In the genomic region with DNA sequence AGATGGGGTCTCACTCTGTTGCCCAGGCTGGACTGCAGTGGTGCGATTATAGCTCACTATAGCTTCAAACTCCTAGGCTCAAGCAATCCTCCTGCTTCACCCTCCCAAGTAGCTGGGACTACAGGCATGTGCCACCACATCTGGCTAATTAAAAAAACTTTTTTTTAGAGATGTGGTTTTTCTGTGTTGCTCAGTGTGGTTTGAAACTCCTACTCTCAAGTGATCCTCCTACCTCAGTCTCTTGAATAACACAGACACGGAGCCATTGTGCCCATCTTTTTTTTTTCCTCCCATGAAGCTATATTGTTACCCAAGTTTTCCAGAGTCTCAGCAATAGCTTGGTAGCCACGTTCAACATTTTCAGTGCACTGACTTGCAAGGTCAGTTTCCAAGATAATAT, we compare ENCODE assay signal across 17 cellular contexts. TPM values are rescaled to one million over a fixed set of nuclear protein-coding genes. Genes with fewer than 3 reads are reported as not detected.
DNase-seq lines count a peak whose midpoint lies in the region; ATAC-seq, FAIRE-seq and TF ChIP-seq lines count a peak whose summit lies in the region.
"Had no signal": no experiment of that assay in that cellular context is flagged by ENCODE, and none has a peak within 500 bp of the region (broad histone marks: within the 10 kb centered on the region; RNA-seq: fewer than 3 reads in every experiment).

No MANE protein-coding gene starts in this region.

- no peak for TF ChIP-seq RAD21 in GM12878 (IDR thresholded peaks at IDR 0.05; ENCODE audit: insufficient read depth, low read depth, low read length)

- in situ Hi-C loops in GM12878 (cut with MboI): no loop called here

- H3K4me2 ChIP-seq in GM12878 (ENCODE audit: control insufficient read depth, insufficient read depth): no peak overlapping the region
- H3K4me2 ChIP-seq: GM23338 had no signal

- no peak for DNase-seq in heart left ventricle
- DNase-seq in left ventricle myocardium superior: no peak
- peak; percentile 51 for DNase-seq in Jurkat, Clone E6-1 (ENCODE audit: low read depth, low spot score)
- no peak for DNase-seq in GM12878 (ENCODE audit: low read depth, low spot score)
- DNase-seq in COLO829 (ENCODE audit: low spot score): no peak
- no peak for DNase-seq in small intestine
- DNase-seq: Caco-2, KBM-7, NCI-H1048, NCI-H1436 treated with DMSO at 0.1 percent for 48 hours, NCI-H2029 treated with DMSO at 0.1 percent for 48 hours, NCI-H2171 treated with DMSO at 0.1 percent for 48 hours, NCI-H446 treated with DMSO at 0.1 percent for 48 hours had no signal

- H3K9ac ChIP-seq in GM12878 (ENCODE audit: control insufficient read depth, insufficient read depth, low read length) (no peak overlapping the region), subcutaneous abdominal adipose tissue (ENCODE audit: low read length in 5 of 5) (no peak overlapping the region)

- intact Hi-C loops in heart left ventricle (cut with DNase I): loop anchor here in 6 of 10 donors (5.0 to 10.0 kb wide), 5 partner anchors 41 to 71 kb away; a partner anchor contains a TSS
- intact Hi-C loops in left ventricle myocardium superior (cut with micrococcal nuclease): no loop called here
- intact Hi-C loops in GM12878 (cut with micrococcal nuclease; ENCODE audit: unreplicated experiment): no loop called here

- H3K27me3 ChIP-seq in heart left ventricle (peaks cover 0 to 26% (median 0%) of the 10 kb centered on the region in 9 donors), GM12878 (replicated peaks in 1 of 2; ENCODE audit: control insufficient read depth in 2 of 2, insufficient read depth in 2 of 2, low read length in 1 of 2) (peaks cover 9 to 10% of the 10 kb centered on the region in 2 experiments), subcutaneous abdominal adipose tissue (ENCODE audit: control insufficient read depth in 5 of 5, insufficient read depth in 4 of 5, low read length in 5 of 5) (peaks cover 0 to 4% (median 3%) of the 10 kb centered on the region in 5 donors), small intestine (ENCODE audit: control insufficient read depth in 2 of 2, insufficient read depth in 2 of 2, low read length in 2 of 2) (peaks cover 0 to 6% of the 10 kb centered on the region in 2 donors)
- H3K27me3 ChIP-seq: SJSA1 had no signal

- POLR2A ChIA-PET in GM12878 (lab: Charles Lee): interaction anchor here (0.7 kb wide), 1 partner anchor 1076 kb away, joined by 3 read pairs; no protein-coding TSS in a partner anchor

- TF ChIP-seq EP300 in GM12878 (IDR thresholded peaks at IDR 0.05; ENCODE audit: borderline replicate concordance in 1 of 2, control insufficient read depth in 1 of 2, low read depth in 2 of 2, low read length in 2 of 2): no peak

- RAD21 ChIA-PET in GM12878 (lab: Charles Lee; ENCODE audit: unreplicated experiment): interaction anchor here (0.6 kb wide), 1 partner anchor 468 kb away, joined by 3 read pairs; no protein-coding TSS in a partner anchor

- H3K4me3 ChIP-seq in heart left ventricle: no peak overlapping the region
- H3K4me3 ChIP-seq in Jurkat, Clone E6-1 (ENCODE audit: low read length): no peak overlapping the region
- no peak overlapping the region for H3K4me3 ChIP-seq in GM12878
- no peak overlapping the region for H3K4me3 ChIP-seq in subcutaneous abdominal adipose tissue (ENCODE audit: low read depth in 1 of 5, low read length in 5 of 5)
- peak overlapping the region in 1 of 2 donors; percentile 8 for H3K4me3 ChIP-seq in small intestine (ENCODE audit: low read depth in 1 of 2, low read length in 2 of 2)
- H3K4me3 ChIP-seq: GM23338, SJSA1 had no signal

- H3K36me3 ChIP-seq in heart left ventricle (no peaks in the 10 kb centered on the region), GM12878 (ENCODE audit: control insufficient read depth in 2 of 2, insufficient read depth in 2 of 2, low read length in 1 of 2) (no peaks in the 10 kb centered on the region), subcutaneous abdominal adipose tissue (ENCODE audit: control insufficient read depth in 5 of 5, insufficient read depth in 5 of 5, low read length in 5 of 5) (no peaks in the 10 kb centered on the region), small intestine (ENCODE audit: control insufficient read depth in 2 of 2, insufficient read depth in 2 of 2, low read length in 2 of 2) (no peaks in the 10 kb centered on the region)
- H3K36me3 ChIP-seq: SJSA1 had no signal

- CTCF ChIA-PET in GM12878 (lab: Yijun Ruan, JAX): interaction anchor here (2.2 kb wide), 1 partner anchor 83 kb away, joined by 6 read pairs; no protein-coding TSS in a partner anchor

- TF ChIP-seq CTCF in heart left ventricle (IDR thresholded peaks at IDR 0.05): no peak
- no peak for TF ChIP-seq CTCF in GM12878 (IDR thresholded peaks at IDR 0.05 in 2 of 3, conservative IDR thresholded peaks at IDR 0.05 in 1 of 3; ENCODE audit: control insufficient read depth in 2 of 3, extremely low read depth in 1 of 3, insufficient read depth in 1 of 3, low read depth in 3 of 3, low read length in 3 of 3)

- no peak overlapping the region for H2AFZ ChIP-seq in GM12878 (ENCODE audit: control insufficient read depth, low read depth, low read length)
- H2AFZ ChIP-seq: GM23338 had no signal

- ATAC-seq in heart left ventricle (no peak), left ventricle myocardium superior (no peak), GM12878 (peak; percentile 17; the same call in 1 of the 3 replicates)
- ATAC-seq: GM23338, HCT116 had no signal

- BruUV-seq in GM12878 (replicated peaks; lab: Mats Ljungman, UMichigan): no TSS peak

- SMC1A ChIA-PET in GM12878 (lab: Charles Lee; ENCODE audit: uncharacterized antibody, unreplicated experiment): interaction anchor here (0.7 to 1.7 kb wide), 2 partner anchors 43 to 83 kb away, joined by 3 to 4 read pairs; a partner anchor contains a TSS

- peak overlapping the region in 7 of 12 donors; percentile 2 to 79 (median 74) for H3K27ac ChIP-seq in heart left ventricle
- no peak overlapping the region for H3K27ac ChIP-seq in GM12878 (ENCODE audit: control insufficient read depth, insufficient read depth)
- H3K27ac ChIP-seq in subcutaneous abdominal adipose tissue (ENCODE audit: low read depth, low read length): peak overlapping the region; percentile 60
- H3K27ac ChIP-seq in small intestine (ENCODE audit: low read depth in 1 of 2, low read length in 1 of 2): no peak overlapping the region
- H3K27ac ChIP-seq: SJSA1 had no signal

- no peaks in the 10 kb centered on the region for H3K9me3 ChIP-seq in heart left ventricle
- H3K9me3 ChIP-seq in GM12878 (replicated peaks; ENCODE audit: control insufficient read depth, insufficient read depth, low read length): no peaks in the 10 kb centered on the region
- no peaks in the 10 kb centered on the region for H3K9me3 ChIP-seq in subcutaneous abdominal adipose tissue (ENCODE audit: control insufficient read depth in 5 of 5, low read length in 5 of 5)
- H3K9me3 ChIP-seq in small intestine (ENCODE audit: control insufficient read depth, low read depth): no peaks in the 10 kb centered on the region
- H3K9me3 ChIP-seq: Caco-2, SJSA1 had no signal

- no peak for FAIRE-seq in GM12878 (lab: Jason Lieb, UNC)
- no peak for FAIRE-seq in small intestine (lab: Jason Lieb, UNC)

- H3K79me2 ChIP-seq in GM12878 (ENCODE audit: control insufficient read depth, insufficient read depth, low read length): no peaks in the 10 kb centered on the region

- WGBS in heart left ventricle, 4 donors: 74 to 82% (median 80%) methylated on average over 3 of the region's 3 CpGs
- WGBS in GM12878 (ENCODE audit: insufficient coverage, insufficient replicate concordance, low lambda C conversion rate, missing lambda C conversion rate): 6% methylated on average over 3 of the region's 3 CpGs
- 27 to 61% (median 29%) methylated on average over 3 of the region's 3 CpGs for WGBS in small intestine, 3 donors

- H3K4me1 ChIP-seq in heart left ventricle (peaks cover 3 to 50% (median 25%) of the 10 kb centered on the region in 12 donors), GM12878 (ENCODE audit: control insufficient read depth, insufficient read depth, low read length) (peaks cover 12% of the 10 kb centered on the region), subcutaneous abdominal adipose tissue (ENCODE audit: control insufficient read depth in 5 of 5, insufficient read depth in 5 of 5, low read length in 5 of 5) (peaks cover 3 to 50% (median 24%) of the 10 kb centered on the region in 5 donors), small intestine (ENCODE audit: control insufficient read depth in 2 of 2, insufficient read depth in 1 of 2, low read depth in 1 of 2, low read length in 1 of 2) (peaks cover 0 to 2% of the 10 kb centered on the region in 2 donors)
- H3K4me1 ChIP-seq: SJSA1 had no signal

- TF ChIP-seq POLR2A in heart left ventricle (IDR thresholded peaks at IDR 0.05) (no peak), GM12878 (IDR thresholded peaks at IDR 0.05; ENCODE audit: low read depth, low read length) (no peak)

- H4K20me1 ChIP-seq in GM12878 (ENCODE audit: control insufficient read depth, insufficient read depth): no peaks in the 10 kb centered on the region; the same call in 1 of the 2 replicates

RNA-seq across cellular contexts. Expression of a gene that starts 2.7 kb away (rescaled TPM):
- total RNA-seq in heart left ventricle (1 to 10 TPM in 8 of 9 donors, under 1 TPM in 1; 0.99 to 4.0 (median 2.8) TPM), left ventricle myocardium superior (4.9 TPM), GM12878 (2014; rRNA removed) (0.05 TPM in 1 of 2 replicates, not detected in the other), GM12878 (2014; rRNA removed; fragmentation: Illumina TruSeq; extraction: Trizol) (0.09 TPM in 2 replicates), GM12878 (2021) (0.08 and 0.11 TPM in 2 replicates)
- polyA plus RNA-seq in heart left ventricle (1 to 10 TPM; 1.3 to 2.5 TPM), GM12878 (2011; rRNA removed) (0.04 and 0.33 TPM in 2 replicates), GM12878 (2014; fragmentation: Illumina TruSeq; extraction: Trizol) (0.03 TPM in 1 of 2 replicates, not detected in the other), GM12878 (2014; fragmentation: Nextera tagmentation; extraction: Ambion mirVana) (under 1 TPM; 0.04 to 0.10 TPM), GM12878 (2014; rRNA removed) (0.04 and 0.08 TPM in 2 replicates), GM12878 (2016; fragmentation: Nextera tagmentation; extraction: Ambion mirVana) (under 1 TPM in 1 of 2 experiments, not detected in 1; 0.23 TPM), small intestine (10 to 100 TPM; 30.1 to 62.0 (median 41.9) TPM)
- polyA plus RNA-seq in Jurkat, Clone E6-1 (2012; ENCODE audit: insufficient read depth, insufficient read length): not detected
- 0.12 TPM in 1 of 2 replicates, not detected in the other for total RNA-seq in GM12878 (2013; cell fraction: nucleolus; rRNA removed)
- polyA plus RNA-seq in GM12878 (2011; ENCODE audit: low read depth): not detected
- not detected in 2 replicates for polyA plus RNA-seq in GM12878 (2011; cell fraction: cytosol; rRNA removed)
- polyA plus RNA-seq in GM12878 (2011; cell fraction: nucleus; rRNA removed): 0.03 TPM in 1 of 2 replicates, not detected in the other
- polyA plus RNA-seq in GM12878 (2012): not detected in 2 replicates
- not detected in 2 replicates for polyA minus RNA-seq in GM12878 (2011; rRNA and poly(A)+ RNA removed)
- not detected in 2 replicates for polyA minus RNA-seq in GM12878 (2011; cell fraction: cytosol; rRNA and poly(A)+ RNA removed)
- not detected in 2 replicates for polyA minus RNA-seq in GM12878 (2011; cell fraction: nucleus; rRNA and poly(A)+ RNA removed)

RNA-seq across cellular contexts. Expression of a gene that starts 43.7 kb away (rescaled TPM):
- 100 to 1,000 TPM in 4 of 9 donors, 10 to 100 TPM in 5; 56.7 to 190 (median 95.9) TPM for total RNA-seq in heart left ventricle
- 100 to 1,000 TPM in 1 of 2 donors, 10 to 100 TPM in 1; 35.2 to 162 TPM for polyA plus RNA-seq in heart left ventricle
- 99.4 TPM for total RNA-seq in left ventricle myocardium superior
- polyA plus RNA-seq in Jurkat, Clone E6-1 (2012; ENCODE audit: insufficient read depth, insufficient read length): 9.9 TPM
- total RNA-seq in GM12878 (2013; cell fraction: nucleolus; rRNA removed): 19.7 and 20.8 TPM in 2 replicates
- 5.3 and 6.9 TPM in 2 replicates for total RNA-seq in GM12878 (2014; rRNA removed)
- total RNA-seq in GM12878 (2014; rRNA removed; fragmentation: Illumina TruSeq; extraction: Trizol): 6.2 and 6.5 TPM in 2 replicates
- 7.3 and 7.6 TPM in 2 replicates for total RNA-seq in GM12878 (2021)
- 1.5 TPM for polyA plus RNA-seq in GM12878 (2011; ENCODE audit: low read depth)
- polyA plus RNA-seq in GM12878 (2011; rRNA removed): 6.6 and 13.6 TPM in 2 replicates
- polyA plus RNA-seq in GM12878 (2011; cell fraction: cytosol; rRNA removed): 2.0 TPM in 2 replicates
- polyA plus RNA-seq in GM12878 (2011; cell fraction: nucleus; rRNA removed): 6.0 and 6.3 TPM in 2 replicates
- 4.4 and 7.0 TPM in 2 replicates for polyA plus RNA-seq in GM12878 (2012)
- 6.5 and 8.8 TPM in 2 replicates for polyA plus RNA-seq in GM12878 (2014; fragmentation: Illumina TruSeq; extraction: Trizol)
- polyA plus RNA-seq in GM12878 (2014; fragmentation: Nextera tagmentation; extraction: Ambion mirVana): 1 to 10 TPM; 3.8 to 5.1 TPM
- polyA plus RNA-seq in GM12878 (2014; rRNA removed): 5.9 and 8.1 TPM in 2 replicates
- 10 to 100 TPM; 10.1 to 10.5 TPM for polyA plus RNA-seq in GM12878 (2016; fragmentation: Nextera tagmentation; extraction: Ambion mirVana)
- 5.0 and 7.6 TPM in 2 replicates for polyA minus RNA-seq in GM12878 (2011; rRNA and poly(A)+ RNA removed)
- polyA minus RNA-seq in GM12878 (2011; cell fraction: cytosol; rRNA and poly(A)+ RNA removed): 1.9 and 2.7 TPM in 2 replicates
- 6.5 and 15.7 TPM in 2 replicates for polyA minus RNA-seq in GM12878 (2011; cell fraction: nucleus; rRNA and poly(A)+ RNA removed)
- 10 to 100 TPM in 1 of 3 donors, 1 to 10 TPM in 2; 3.8 to 12.5 (median 4.5) TPM for polyA plus RNA-seq in small intestine

Comparison
In these comparisons a context has a peak if more than half of its experiments do, and no peak if none do; other contexts are left out.
1. intact Hi-C loops: an anchor here in heart left ventricle (5.0 to 10.0 kb wide); none called in left ventricle myocardium superior and GM12878.
2. H3K27ac ChIP-seq: peak in heart left ventricle (7 of 12) and subcutaneous abdominal adipose tissue (single experiment); none in GM12878 (single experiment) and small intestine (0 of 2).